ENCODE assay signal across 18 cellular contexts in genomic region chr16:89102777-89103073, GRCh38.
"Had no signal": no experiment of that assay in that cellular context is flagged by ENCODE, and none has a peak within 500 bp of the region (broad histone marks: within the 10 kb centered on the region; RNA-seq: fewer than 3 reads in every experiment).

No MANE protein-coding gene starts in this region.

- DNase-seq: activated CD4-positive, alpha-beta T cell treated with anti-CD3 and anti-CD28 coated beads for 48 hours; activated gamma-delta T cell treated with Interleukin-2 at 50 U/mL for 16 hours; activated T-cell treated with anti-CD3 and anti-CD28 coated beads, Interleukin-2, amount 50 U/mL, for 48 hours; effector CD4-positive, alpha-beta T cell; gastrocnemius medialis; hippocampal formation; midbrain; natural killer cell; occipital lobe; stimulated activated CD4-positive, alpha-beta T cell treated with anti-CD3 and anti-CD28 coated beads, Interleukin-4, amount 100 ng/mL, for 1 hour; stimulated activated CD8-positive, alpha-beta memory T cell treated with anti-CD3 and anti-CD28 coated beads, Interleukin-4, amount 100 ng/mL, for 48 hours; stimulated activated naive CD8-positive, alpha-beta T cell treated with anti-CD3 and anti-CD28 coated beads, Interleukin-15, amount 100 ng/mL, for 72 hours had no signal

- H3K27ac ChIP-seq: cardiac muscle cell, gastrocnemius medialis, lower lobe of right lung, SJSA1, vagina, VCaP had no signal

- H3K4me3 ChIP-seq: cardiac muscle cell, gastrocnemius medialis, lower lobe of right lung, SJSA1, vagina had no signal

- ATAC-seq: gastrocnemius medialis; lower lobe of right lung; natural killer cell; stimulated activated naive CD8-positive, alpha-beta T cell treated with anti-CD3 and anti-CD28 coated beads, Interleukin-15, amount 100 ng/mL, for 72 hours had no signal

- H3K4me3 Mint-ChIP-seq: natural killer cell; stimulated activated naive CD8-positive, alpha-beta T cell treated with anti-CD3 and anti-CD28 coated beads, Interleukin-15, amount 100 ng/mL, for 72 hours had no signal

- FAIRE-seq: colon had no signal

- H3K27me3 Mint-ChIP-seq: stimulated activated naive CD8-positive, alpha-beta T cell treated with anti-CD3 and anti-CD28 coated beads, Interleukin-15, amount 100 ng/mL, for 72 hours had no signal

- H3K9me3 Mint-ChIP-seq: natural killer cell; stimulated activated naive CD8-positive, alpha-beta T cell treated with anti-CD3 and anti-CD28 coated beads, Interleukin-15, amount 100 ng/mL, for 72 hours had no signal

- H3K27me3 ChIP-seq: cardiac muscle cell, gastrocnemius medialis, SJSA1, vagina had no signal

- H3K9me3 ChIP-seq: gastrocnemius medialis, lower lobe of right lung, SJSA1, vagina had no signal

- H3K36me3 Mint-ChIP-seq: natural killer cell had no signal

- H3K4me1 ChIP-seq: gastrocnemius medialis, SJSA1 had no signal
